21 cellular contexts compared by ENCODE assay signal in genomic region chr12:102921240-102921639, GRCh38. TPM values are rescaled to one million over a fixed set of nuclear protein-coding genes. Genes with fewer than 3 reads are reported as not detected.
DNase-seq lines count a peak whose midpoint lies in the region; ATAC-seq and TF ChIP-seq lines count a peak whose summit lies in the region.
"Had no signal": no experiment of that assay in that cellular context is flagged by ENCODE, and none has a peak within 500 bp of the region (broad histone marks: within the 10 kb centered on the region; RNA-seq: fewer than 3 reads in every experiment).

No MANE protein-coding gene starts in this region.

- H3K27ac ChIP-seq in liver (ENCODE audit: low read depth in 1 of 2, low read length in 2 of 2) (peak overlapping the region; percentile 81 to 91), gastroesophageal sphincter (no peak overlapping the region)
- H3K27ac ChIP-seq: BLaER1 had no signal

- peak; percentile 12 for ATAC-seq in left lobe of liver
- ATAC-seq in gastroesophageal sphincter = no peak
- ATAC-seq: GM12878 had no signal

- H3K4me1 ChIP-seq in liver (ENCODE audit: control insufficient read depth in 4 of 4, insufficient read depth in 4 of 4, low read length in 3 of 4) = peaks cover 4 to 50% (median 36%) of the 10 kb centered on the region in 4 donors
- no peaks in the 10 kb centered on the region for H3K4me1 ChIP-seq in gastroesophageal sphincter
- H3K4me1 ChIP-seq: BE2C, BLaER1 had no signal

- no peak for TF ChIP-seq RAD21 in liver (IDR thresholded peaks at IDR 0.05)

- H3K4me3 ChIP-seq in liver (ENCODE audit: low read depth in 1 of 3, low read length in 3 of 3) (no peak overlapping the region), gastroesophageal sphincter (no peak overlapping the region)
- H3K4me3 ChIP-seq: BLaER1, GM12878 had no signal

- no peak overlapping the region for H3K27ac Mint-ChIP-seq in progenitor cell of endocrine pancreas
- H3K27ac Mint-ChIP-seq: CD14-positive monocyte; CD4-positive, alpha-beta memory T cell; CD4-positive, CD25-positive, alpha-beta regulatory T cell; CD8-positive, alpha-beta memory T cell had no signal

- H3K4me1 Mint-ChIP-seq in progenitor cell of endocrine pancreas (ENCODE audit: low read depth) = peaks cover 33% of the 10 kb centered on the region

- no peaks in the 10 kb centered on the region for H3K27me3 ChIP-seq in liver (ENCODE audit: control insufficient read depth in 4 of 4, insufficient read depth in 4 of 4, low read length in 3 of 4)
- H3K27me3 ChIP-seq in gastroesophageal sphincter = peaks cover 36% of the 10 kb centered on the region
- H3K27me3 ChIP-seq: BLaER1 had no signal

- TF ChIP-seq CTCF in liver (IDR thresholded peaks at IDR 0.05; ENCODE audit: low read depth, low read length, missing input control) (no peak), gastroesophageal sphincter (IDR thresholded peaks at IDR 0.05) (no peak), progenitor cell of endocrine pancreas (IDR thresholded peaks at IDR 0.05; ENCODE audit: unreplicated experiment) (no peak)

- H3K9me3 Mint-ChIP-seq in progenitor cell of endocrine pancreas (ENCODE audit: low read depth) = no peaks in the 10 kb centered on the region

- H3K36me3 Mint-ChIP-seq in progenitor cell of endocrine pancreas (ENCODE audit: insufficient read depth) = no peaks in the 10 kb centered on the region
- H3K36me3 Mint-ChIP-seq: CD14-positive monocyte; CD4-positive, alpha-beta memory T cell; CD4-positive, CD25-positive, alpha-beta regulatory T cell; CD8-positive, alpha-beta memory T cell had no signal

- no peak for DNase-seq in left lobe of liver (ENCODE audit: low spot score)
- no peak for DNase-seq in COLO829 (ENCODE audit: low spot score)
- no peak for DNase-seq in progenitor cell of endocrine pancreas (ENCODE audit: low spot score, unreplicated experiment)
- DNase-seq: 8988T; ACHN; BE2C; C1 segment of cervical spinal cord; Caco-2; Calu3; CD4-positive, alpha-beta memory T cell; CD4-positive, CD25-positive, alpha-beta regulatory T cell; CD8-positive, alpha-beta memory T cell; DMS79 treated with DMSO at 0.1 percent for 48 hours; GF-D8 had no signal

- peak overlapping the region in 1 of 2 donors; percentile 51 for H3K9ac ChIP-seq in liver (ENCODE audit: low read depth in 1 of 2, low read length in 2 of 2)
- H3K9ac ChIP-seq: BLaER1 had no signal

- H3K36me3 ChIP-seq in liver (ENCODE audit: control insufficient read depth in 4 of 4, insufficient read depth in 3 of 4, low read depth in 1 of 4, low read length in 3 of 4) = no peaks in the 10 kb centered on the region
- no peaks in the 10 kb centered on the region for H3K36me3 ChIP-seq in gastroesophageal sphincter
- H3K36me3 ChIP-seq: BE2C, BLaER1 had no signal

- TF ChIP-seq EP300 in gastroesophageal sphincter (IDR thresholded peaks at IDR 0.05) = no peak

- H3K4me3 Mint-ChIP-seq in progenitor cell of endocrine pancreas (ENCODE audit: low read depth) = no peak overlapping the region
- H3K4me3 Mint-ChIP-seq: CD14-positive monocyte; CD4-positive, alpha-beta memory T cell; CD4-positive, CD25-positive, alpha-beta regulatory T cell had no signal

- no peak for TF ChIP-seq POLR2A in gastroesophageal sphincter (IDR thresholded peaks at IDR 0.05)

- H3K27me3 Mint-ChIP-seq in progenitor cell of endocrine pancreas = peaks cover 21% of the 10 kb centered on the region

- H3K9me3 ChIP-seq in liver (ENCODE audit: control insufficient read depth in 4 of 4, low read length in 3 of 4) (no peaks in the 10 kb centered on the region), gastroesophageal sphincter (no peaks in the 10 kb centered on the region)
- H3K9me3 ChIP-seq: BE2C, BLaER1, Caco-2 had no signal

TF ChIP-seq in liver, 16 proteins besides CTCF, POLR2A, EP300 and RAD21:
- peak; percentile 39 for TF ChIP-seq SP1 (IDR thresholded peaks at IDR 0.05)
- TF ChIP-seq FOXA2 (IDR thresholded peaks at IDR 0.05) = peak; percentile 17
- peak; percentile 37 to 63 for TF ChIP-seq RXRA (IDR thresholded peaks at IDR 0.05)
- TF ChIP-seq REST (IDR thresholded peaks at IDR 0.05) = no peak
- TF ChIP-seq EGR1 (IDR thresholded peaks at IDR 0.05; ENCODE audit: low read depth in 2 of 2) = no peak
- peak; percentile 29 to 43 for TF ChIP-seq HNF4A (conservative IDR thresholded peaks at IDR 0.05)
- TF ChIP-seq TAF1 (conservative IDR thresholded peaks at IDR 0.05) = peak; percentile 28

RNA-seq across cellular contexts. Expression of gene PAH, which starts 4.2 kb away (rescaled TPM):
- total RNA-seq in left lobe of liver = 1,162 TPM
- total RNA-seq in liver = 100 to 1,000 TPM; 327 to 696 TPM
- polyA plus RNA-seq in liver = 100 to 1,000 TPM; 521 to 615 TPM
- total RNA-seq in gastroesophageal sphincter = under 1 TPM in 1 of 4 donors, not detected in 3; 0.67 TPM
- 15.8 and 17.4 TPM in 2 replicates for total RNA-seq in progenitor cell of endocrine pancreas
- total RNA-seq: A673; CD4-positive, alpha-beta memory T cell; CD4-positive, CD25-positive, alpha-beta regulatory T cell had no signal
- polyA plus RNA-seq: AG04450; CD14-positive monocyte; CD4-positive, alpha-beta memory T cell; CD4-positive, CD25-positive, alpha-beta regulatory T cell; CD8-positive, alpha-beta memory T cell had no signal

RNA-seq across cellular contexts. Expression of gene ASCL1, which starts 36.2 kb away (rescaled TPM):
- total RNA-seq in left lobe of liver (not detected), liver (not detected), gastroesophageal sphincter (under 1 TPM in 2 of 4 donors, not detected in 2; 0.15 to 0.54 TPM), progenitor cell of endocrine pancreas (8.3 and 8.4 TPM in 2 replicates)
- under 1 TPM in 1 of 2 donors, not detected in 1; 0.06 TPM for polyA plus RNA-seq in liver
- total RNA-seq: A673; Caco-2; Calu3; CD4-positive, alpha-beta memory T cell; CD4-positive, CD25-positive, alpha-beta regulatory T cell; CD8-positive, alpha-beta memory T cell had no signal
- polyA plus RNA-seq: AG04450; CD14-positive monocyte; CD4-positive, alpha-beta memory T cell; CD4-positive, CD25-positive, alpha-beta regulatory T cell; CD8-positive, alpha-beta memory T cell had no signal

Comparison
In these comparisons a context has a peak if more than half of its experiments do, and no peak if none do; other contexts are left out.
1. H3K27ac ChIP-seq: peak in liver (2 of 2); none in gastroesophageal sphincter (0 of 4).
2. RNA of gene PAH, which starts 4.2 kb away (total RNA-seq): 1,162 TPM in left lobe of liver (single experiment) and 327 to 696 TPM in liver; 15.8 to 17.4 TPM in progenitor cell of endocrine pancreas and 0.67 TPM in gastroesophageal sphincter; every median in the first group is over 10 times any median in the second.